Comparison of ENCODE assay signal across 19 cellular contexts in genomic region chr2:130790808-130791616, GRCh38. TPM values are rescaled to one million over a fixed set of nuclear protein-coding genes. Genes with fewer than 3 reads are reported as not detected.
A peak's percentile ranks its signal among the peaks of the same experiment; 100 is the strongest.
DNase-seq lines count a peak whose midpoint lies in the region; ATAC-seq, FAIRE-seq and TF ChIP-seq lines count a peak whose summit lies in the region.
"Had no signal": no experiment of that assay in that cellular context is flagged by ENCODE, and none has a peak within 500 bp of the region (broad histone marks: within the 10 kb centered on the region; RNA-seq: fewer than 3 reads in every experiment).

No MANE protein-coding gene starts in this region.

- no peak overlapping the region for H3K4me3 ChIP-seq in mammary epithelial cell (replicated peaks in 1 of 3; ENCODE audit: insufficient read depth in 1 of 3, low read depth in 2 of 3, low read length in 3 of 3)
- H3K4me3 ChIP-seq in left lung, result no peak overlapping the region
- H3K4me3 ChIP-seq: A549, SJSA1 had no signal

- CTCF ChIA-PET in mammary epithelial cell (lab: Charles Lee; ENCODE audit: low non-redundant PET) (no interaction called here), MCF 10A (lab: Yijun Ruan, JAX) (interaction anchor here (1.8 kb wide), 1 partner anchor 130 kb away, joined by 10 read pairs; no protein-coding TSS in a partner anchor)

- WGBS in mammary epithelial cell (ENCODE audit: low coverage, missing lambda C conversion rate), result 82% methylated on average over 9 of the region's 9 CpGs

- H2AFZ ChIP-seq in mammary epithelial cell (ENCODE audit: low read depth, low read length), result peak overlapping the region; percentile 18

- H3K9ac ChIP-seq in mammary epithelial cell (ENCODE audit: insufficient read depth, low read length), result no peak overlapping the region

- no peak for DNase-seq in mammary epithelial cell
- no peak for DNase-seq in MCF 10A (ENCODE audit: unreplicated experiment)
- DNase-seq in left lung, result no peak
- peak; percentile 41 for DNase-seq in putamen (ENCODE audit: low spot score)
- no peak for DNase-seq in urothelium cell line (ENCODE audit: low spot score)
- no peak for DNase-seq in NCI-H526 (lab: John Stamatoyannopoulos, UW)
- DNase-seq in superior temporal gyrus (ENCODE audit: extremely low spot score), result no peak
- DNase-seq: H9, IMR-90, Karpas-422, NCI-H1436, NCI-H2171, NCI-H446 treated with DMSO at 0.1 percent for 48 hours, NCI-H774 had no signal

- dilution Hi-C loops in mammary epithelial cell (cut with HindIII; ENCODE audit: low sequenced_read_pairs), result no loop called here

- H3K27ac Mint-ChIP-seq in MCF 10A (ENCODE audit: low read depth, unreplicated experiment), result no peak overlapping the region
- H3K27ac Mint-ChIP-seq: CD14-positive monocyte, H9 had no signal

- intact Hi-C loops in mammary epithelial cell (cut with micrococcal nuclease) (loop anchor here (10.0 kb wide), 1 partner anchor 96 kb away; no protein-coding TSS in a partner anchor), MCF 10A (cut with micrococcal nuclease) (no loop called here), left lung (cut with DNase I) (no loop called here)

- H4K20me1 ChIP-seq in mammary epithelial cell (ENCODE audit: insufficient read depth, low read length), result no peaks in the 10 kb centered on the region

- H3K4me3 Mint-ChIP-seq in MCF 10A (ENCODE audit: unreplicated experiment), result no peak overlapping the region
- H3K4me3 Mint-ChIP-seq: CD14-positive monocyte, H9 had no signal

- TF ChIP-seq CTCF in mammary epithelial cell (conservative IDR thresholded peaks at IDR 0.05 in 1 of 2, IDR thresholded peaks at IDR 0.05 in 1 of 2; ENCODE audit: extremely low read depth in 1 of 2, insufficient read depth in 1 of 2, low read depth in 1 of 2, low read length in 2 of 2), result no peak
- no peak for TF ChIP-seq CTCF in MCF 10A (IDR thresholded peaks at IDR 0.05; ENCODE audit: unreplicated experiment)
- TF ChIP-seq CTCF in left lung (IDR thresholded peaks at IDR 0.05), result no peak

- no peaks in the 10 kb centered on the region for H3K27me3 Mint-ChIP-seq in MCF 10A (ENCODE audit: insufficient read depth, unreplicated experiment)

- H3K4me1 ChIP-seq in mammary epithelial cell (ENCODE audit: insufficient read depth, low read length) (peaks cover 7% of the 10 kb centered on the region), left lung (no peaks in the 10 kb centered on the region)
- H3K4me1 ChIP-seq: A549, SJSA1 had no signal

- POLR2A ChIA-PET in MCF 10A (lab: Yijun Ruan, JAX), result interaction anchor here (1.1 kb wide), 1 partner anchor 20 kb away, joined by 4 read pairs; no protein-coding TSS in a partner anchor

- H3K36me3 ChIP-seq in mammary epithelial cell (ENCODE audit: insufficient read depth, low read length) (no peaks in the 10 kb centered on the region), left lung (no peaks in the 10 kb centered on the region)
- H3K36me3 ChIP-seq: SJSA1 had no signal

- FAIRE-seq in urothelium cell line (lab: Jason Lieb, UNC), result peak; percentile 55
- FAIRE-seq: A549 had no signal

- H3K4me2 ChIP-seq in mammary epithelial cell (ENCODE audit: insufficient read depth, low read depth, low read length), result no peak overlapping the region
- H3K4me2 ChIP-seq: A549 had no signal

- no peaks in the 10 kb centered on the region for H3K79me2 ChIP-seq in mammary epithelial cell (ENCODE audit: insufficient read depth, low read length)

- no peaks in the 10 kb centered on the region for H3K4me1 Mint-ChIP-seq in MCF 10A (ENCODE audit: insufficient read depth, unreplicated experiment)

- H3K9me3 ChIP-seq in mammary epithelial cell (replicated peaks; ENCODE audit: insufficient read depth, low read length) (no peaks in the 10 kb centered on the region), left lung (no peaks in the 10 kb centered on the region)
- H3K9me3 ChIP-seq: A549, SJSA1 had no signal

- H3K27ac ChIP-seq in mammary epithelial cell (ENCODE audit: insufficient read depth, low read depth, low read length), result no peak overlapping the region
- H3K27ac ChIP-seq in left lung, result no peak overlapping the region
- H3K27ac ChIP-seq: A549, SJSA1 had no signal

- in situ Hi-C loops in mammary epithelial cell (cut with MboI; ENCODE audit: low sequenced_read_pairs in 2 of 2), result loop anchor here (10.0 to 25.0 kb wide), 2 partner anchors 134 to 296 kb away; partner anchors contain the start of gene FAM168B (in 1 of the 2)

- BruUV-seq in mammary epithelial cell (replicated peaks; lab: Mats Ljungman, UMichigan) (no TSS peak), MCF 10A (replicated peaks; lab: Mats Ljungman, UMichigan) (no TSS peak)

- no peaks in the 10 kb centered on the region for H3K36me3 Mint-ChIP-seq in MCF 10A (ENCODE audit: insufficient read depth, unreplicated experiment)
- H3K36me3 Mint-ChIP-seq: CD14-positive monocyte had no signal

- H3K27me3 ChIP-seq in mammary epithelial cell (ENCODE audit: insufficient read depth, low read length) (no peaks in the 10 kb centered on the region), left lung (peaks cover 0 to 13% of the 10 kb centered on the region in 2 donors)
- H3K27me3 ChIP-seq: SJSA1 had no signal

- H3K9me3 Mint-ChIP-seq in MCF 10A (ENCODE audit: unreplicated experiment), result no peaks in the 10 kb centered on the region
- H3K9me3 Mint-ChIP-seq: H9 had no signal

- peak; percentile 63 for ATAC-seq in left lung
- no peak for ATAC-seq in GM21526 (IDR thresholded peaks at IDR 0.05; ENCODE audit: low FRiP score, unreplicated experiment)
- ATAC-seq: A549 had no signal

RNA-seq across cellular contexts. Expression of gene AMER3, which starts 35.7 kb away (rescaled TPM):
- total RNA-seq in mammary epithelial cell (not detected), MCF 10A (2022) (not detected in 2 replicates), left lung (not detected)
- polyA plus RNA-seq in mammary epithelial cell, result not detected
- polyA minus RNA-seq in mammary epithelial cell, result not detected
- total RNA-seq: HT1080, IMR-90, SJSA1 had no signal
- polyA plus RNA-seq: A549, CD14-positive monocyte, IMR-90 had no signal

RNA-seq across cellular contexts. Expression of gene ARHGEF4, which starts 45.7 kb away (rescaled TPM):
- total RNA-seq in mammary epithelial cell (10 to 100 TPM; 48.8 to 70.3 TPM), MCF 10A (2022) (52.0 and 59.3 TPM in 2 replicates), left lung (1 to 10 TPM; 1.7 to 4.3 TPM)
- polyA plus RNA-seq in mammary epithelial cell, result 23.1 TPM
- polyA minus RNA-seq in mammary epithelial cell, result 45.2 TPM
- polyA plus RNA-seq: CD14-positive monocyte had no signal
